ENCODE assay signal across 8 cellular contexts in the genomic region with DNA sequence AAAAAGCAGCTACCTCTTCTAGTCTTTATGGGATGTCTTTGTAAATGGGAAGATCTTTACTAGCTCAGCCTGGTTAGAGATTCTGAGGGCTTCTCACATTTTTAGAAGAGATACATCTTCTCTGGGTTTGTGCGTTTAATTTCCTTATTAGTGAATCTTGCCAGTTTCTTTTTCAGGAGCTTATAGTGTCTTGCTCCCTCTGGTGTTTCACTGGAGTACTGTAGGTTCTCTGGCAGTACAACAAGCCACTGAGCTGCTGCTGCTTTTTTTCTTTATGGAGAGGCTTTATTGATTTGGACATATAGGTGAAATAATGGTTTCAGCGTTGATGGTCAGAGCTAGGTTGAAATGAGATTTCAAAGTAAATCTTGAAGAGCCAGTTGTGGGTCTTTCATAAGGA.
DNase-seq lines count a peak whose midpoint lies in the region; ATAC-seq, FAIRE-seq and TF ChIP-seq lines count a peak whose summit lies in the region.

No MANE protein-coding gene starts in this region.

- no peak overlapping the region for H3K14ac ChIP-seq in H1 (ENCODE audit: insufficient read length)

- peak; percentile 91 for FAIRE-seq in H1 (lab: Jason Lieb, UNC)

- H3K27ac ChIP-seq in DOHH2 (ENCODE audit: low read depth, low read length) (no peak overlapping the region), HCT116 (ENCODE audit: low read depth, low read length) (no peak overlapping the region), H1 (ENCODE audit: low read depth, low read length) (no peak overlapping the region)

- no peak overlapping the region for H3K56ac ChIP-seq in H1 (replicated peaks; ENCODE audit: insufficient read length, low read depth, low read length)

- no peaks in the 10 kb centered on the region for H3K79me1 ChIP-seq in H1 (ENCODE audit: low read depth, low read length)

- no peak for TF ChIP-seq EP300 in H1 (IDR thresholded peaks at IDR 0.05; ENCODE audit: borderline replicate concordance in 1 of 2, low read depth in 2 of 2, low read length in 2 of 2)

- H2BK15ac ChIP-seq in H1 (ENCODE audit: low read length), result no peak overlapping the region

- H2AFZ ChIP-seq in HCT116 (ENCODE audit: low read depth, low read length, poor library complexity, severe bottlenecking), result no peak overlapping the region
- H2AFZ ChIP-seq in H1 (ENCODE audit: low read length), result no peak overlapping the region

- H3K9ac ChIP-seq in HCT116 (ENCODE audit: low read length) (no peak overlapping the region), H1 (replicated peaks in 1 of 4; ENCODE audit: extremely low read depth in 1 of 4, low read depth in 3 of 4, low read length in 3 of 4) (no peak overlapping the region)

- no peak overlapping the region for H2BK20ac ChIP-seq in H1 (ENCODE audit: low read length)

- H3K4me3 ChIP-seq in DOHH2 (ENCODE audit: low read length), result no peak overlapping the region
- H3K4me3 ChIP-seq in HCT116 (replicated peaks in 1 of 2; ENCODE audit: low read depth in 1 of 2, low read length in 2 of 2), result no peak overlapping the region
- no peak overlapping the region for H3K4me3 ChIP-seq in H1 (ENCODE audit: extremely low read depth in 1 of 4, insufficient read depth in 2 of 4, low read depth in 3 of 4, low read length in 4 of 4)

- H4K91ac ChIP-seq in H1 (replicated peaks; ENCODE audit: insufficient read length, low read length), result no peak overlapping the region

- no peaks in the 10 kb centered on the region for H3F3A ChIP-seq in DOHH2 (ENCODE audit: control insufficient read depth, insufficient read depth)

- intact Hi-C loops in HCT116 (cut with micrococcal nuclease), result loop anchor here (1.0 kb wide), 1 partner anchor 557 kb away; no protein-coding TSS in a partner anchor

- H3K36me3 ChIP-seq in DOHH2 (ENCODE audit: control insufficient read depth, low read length), result no peaks in the 10 kb centered on the region
- no peaks in the 10 kb centered on the region for H3K36me3 ChIP-seq in HCT116 (ENCODE audit: control insufficient read depth in 1 of 2, insufficient read depth in 2 of 2, low read length in 2 of 2)
- H3K36me3 ChIP-seq in H1 (ENCODE audit: control insufficient read depth in 2 of 4, insufficient read depth in 4 of 4, low read length in 3 of 4), result peaks cover 0 to 5% (median 0%) of the 10 kb centered on the region in 4 experiments; a peak in 1 of 8 replicates

- no peak overlapping the region for H4K8ac ChIP-seq in H1 (ENCODE audit: extremely low read depth, insufficient read depth, low read length)

- no peaks in the 10 kb centered on the region for H4K20me1 ChIP-seq in DOHH2 (ENCODE audit: control insufficient read depth, insufficient read depth, low read depth, low read length)
- no peaks in the 10 kb centered on the region for H4K20me1 ChIP-seq in HCT116 (ENCODE audit: insufficient read depth)
- no peaks in the 10 kb centered on the region for H4K20me1 ChIP-seq in H1 (replicated peaks in 1 of 2; ENCODE audit: control insufficient read depth in 1 of 2, insufficient read depth in 2 of 2, low read length in 2 of 2)

- H2AK5ac ChIP-seq in H1 (ENCODE audit: low read depth, low read length), result no peak overlapping the region

- H3K9me2 ChIP-seq in DOHH2 (replicated peaks; ENCODE audit: control insufficient read depth, low read length) (no peaks in the 10 kb centered on the region), HCT116 (ENCODE audit: insufficient read depth) (no peaks in the 10 kb centered on the region)

- H2BK5ac ChIP-seq in H1 (ENCODE audit: low read depth, low read length), result no peak overlapping the region

- POLR2A ChIA-PET in HCT116 (lab: Charles Lee), result no interaction called here
- POLR2A ChIA-PET in H1 (lab: Charles Lee; ENCODE audit: partially characterized antibody), result no interaction called here

- 54% methylated on average over 2 of the region's 2 CpGs; no CpG with 5 or more reads in 1 of the 2 experiments for WGBS in H1 (ENCODE audit: extremely low coverage in 1 of 2, insufficient coverage in 1 of 2, insufficient read length in 1 of 2, insufficient replicate concordance in 2 of 2, low coverage in 1 of 2, low lambda C conversion rate in 2 of 2, missing lambda C conversion rate in 1 of 2), 2 experiments

- no peak overlapping the region for H3K18ac ChIP-seq in H1 (ENCODE audit: extremely low read depth, low read length)

- H3K23ac ChIP-seq in H1 (ENCODE audit: insufficient read length), result no peak overlapping the region

- TF ChIP-seq RAD21 in HCT116 (IDR thresholded peaks at IDR 0.05; ENCODE audit: low read depth) (peak; percentile 45), H1 (IDR thresholded peaks at IDR 0.05 in 1 of 2, conservative IDR thresholded peaks at IDR 0.05 in 1 of 2; ENCODE audit: low read depth in 2 of 2, low read length in 2 of 2) (peak; percentile 57 to 60)

- RAD21 ChIA-PET in HCT116 (lab: Charles Lee; ENCODE audit: low non-redundant PET in 1 of 2, low total read pairs in 2 of 2, uncharacterized antibody in 2 of 2, unreplicated experiment in 2 of 2), result no interaction called here

- H3K4me1 ChIP-seq in DOHH2 (ENCODE audit: control insufficient read depth, low read length) (no peaks in the 10 kb centered on the region), HCT116 (ENCODE audit: control insufficient read depth in 1 of 2, insufficient read depth in 2 of 2, low read length in 2 of 2) (no peaks in the 10 kb centered on the region), H1 (replicated peaks in 1 of 4; ENCODE audit: control insufficient read depth in 3 of 4, insufficient read depth in 4 of 4, low read length in 3 of 4) (no peaks in the 10 kb centered on the region)

- H3K27me3 ChIP-seq in DOHH2 (ENCODE audit: control insufficient read depth, low read length) (no peaks in the 10 kb centered on the region), HCT116 (ENCODE audit: insufficient read depth, low read length) (no peaks in the 10 kb centered on the region), H1 (replicated peaks in 1 of 4; ENCODE audit: control insufficient read depth in 3 of 4, extremely low read depth in 1 of 4, insufficient read depth in 3 of 4, low read length in 3 of 4) (no peaks in the 10 kb centered on the region)

- BruUV-seq in HCT116 (replicated peaks; lab: Mats Ljungman, UMichigan), result no TSS peak

- H2BK120ac ChIP-seq in H1 (replicated peaks; ENCODE audit: low read depth, low read length), result no peak overlapping the region

- H3K79me2 ChIP-seq in DOHH2 (ENCODE audit: control insufficient read depth, low read length) (no peaks in the 10 kb centered on the region), HCT116 (ENCODE audit: insufficient read depth, low read length) (no peaks in the 10 kb centered on the region), H1 (ENCODE audit: control insufficient read depth in 1 of 2, insufficient read depth in 2 of 2, low read length in 2 of 2) (no peaks in the 10 kb centered on the region)

- TF ChIP-seq POLR2A in HCT116 (IDR thresholded peaks at IDR 0.05; ENCODE audit: borderline replicate concordance, extremely low read depth, insufficient read depth, insufficient read length) (no peak), H1 (IDR thresholded peaks at IDR 0.05; ENCODE audit: control extremely low read depth in 1 of 2, low read depth in 2 of 2, low read length in 2 of 2) (no peak)

- no peaks in the 10 kb centered on the region for H3K23me2 ChIP-seq in H1 (ENCODE audit: low read depth, low read length)

- no peak for ATAC-seq in HCT116

- TF ChIP-seq CTCF in DOHH2 (IDR thresholded peaks at IDR 0.05; ENCODE audit: low read depth, low read length, poor library complexity, severe bottlenecking), result peak; percentile 56
- peak; percentile 24 to 52 (median 49); a peak in 4 of 6 replicates for TF ChIP-seq CTCF in HCT116 (IDR thresholded peaks at IDR 0.05 in 2 of 3, conservative IDR thresholded peaks at IDR 0.05 in 1 of 3; ENCODE audit: borderline replicate concordance in 1 of 3, insufficient read depth in 1 of 3, low read depth in 2 of 3, low read length in 2 of 3)
- peak in 2 of 3 experiments; percentile 29 to 37; a peak in 2 of 4 replicates for TF ChIP-seq CTCF in H1 (IDR thresholded peaks at IDR 0.05; ENCODE audit: control extremely low read depth in 1 of 3, insufficient read depth in 1 of 3, low read depth in 1 of 3, low read length in 3 of 3)

- CTCF ChIA-PET in HCT116 (lab: Charles Lee) (interaction anchor here (1.9 kb wide), 1 partner anchor 1521 kb away, joined by 7 read pairs; no protein-coding TSS in a partner anchor), H1 (lab: Charles Lee; ENCODE audit: partially characterized antibody) (interaction anchor here (0.6 to 1.9 kb wide), 9 partner anchors 9 to 551 kb away, joined by 3 to 10 read pairs (median 3); no protein-coding TSS in a partner anchor)

- no peak overlapping the region for H3K4me2 ChIP-seq in DOHH2 (ENCODE audit: low read length)
- H3K4me2 ChIP-seq in HCT116 (ENCODE audit: low read length), result no peak overlapping the region
- no peak overlapping the region for H3K4me2 ChIP-seq in H1 (ENCODE audit: insufficient read depth in 1 of 2, low read depth in 2 of 2, low read length in 2 of 2)

- H3K4ac ChIP-seq in H1 (replicated peaks; ENCODE audit: insufficient read length, low read depth, low read length), result no peak overlapping the region

- H2BK12ac ChIP-seq in H1 (ENCODE audit: low read depth, low read length), result no peak overlapping the region

- H3K9me3 ChIP-seq in DOHH2 (ENCODE audit: control insufficient read depth, insufficient read depth, low read length) (no peaks in the 10 kb centered on the region), HCT116 (ENCODE audit: control insufficient read depth in 1 of 2, insufficient read depth in 1 of 2, low read depth in 1 of 2, low read length in 2 of 2) (no peaks in the 10 kb centered on the region), H1 (ENCODE audit: insufficient read depth in 2 of 2, low read depth in 1 of 2, low read length in 1 of 2) (peaks cover 0 to 10% of the 10 kb centered on the region in 2 experiments; a peak in 2 of 4 replicates)

- DNase-seq in 8988T (peak; percentile 19), HCT116 (ENCODE audit: low read depth, low spot score) (peak; percentile 6), NCI-H69 (lab: John Stamatoyannopoulos, UW) (peak; percentile 1), H1 (ENCODE audit: low read depth in 1 of 2, low spot score in 2 of 2) (no peak), renal cortical epithelial cell (ENCODE audit: low read depth) (peak; percentile 7), NCI-H2029 (lab: John Stamatoyannopoulos, UW) (no peak), kidney glomerular epithelial cell (lab: John Stamatoyannopoulos, UW) (no peak)

- H4K5ac ChIP-seq in H1 (ENCODE audit: insufficient read length, low read depth, low read length), result no peak overlapping the region

TF ChIP-seq in HCT116, 20 proteins besides CTCF, POLR2A, EP300 and RAD21:
- TF ChIP-seq SIN3A (IDR thresholded peaks at IDR 0.05; ENCODE audit: low read depth), result no peak
- TF ChIP-seq EGR1 (IDR thresholded peaks at IDR 0.05; ENCODE audit: low read depth), result no peak
- TF ChIP-seq CBX3 (IDR thresholded peaks at IDR 0.05; ENCODE audit: low read depth), result no peak

TF ChIP-seq in H1, 55 proteins besides CTCF, POLR2A, EP300 and RAD21 (continues in another document):
- TF ChIP-seq PHF8 (conservative IDR thresholded peaks at IDR 0.05; ENCODE audit: low read depth, low read length), result no peak
- no peak for TF ChIP-seq HDAC2 (IDR thresholded peaks at IDR 0.05; ENCODE audit: borderline replicate concordance in 1 of 2, low read depth in 2 of 2, low read length in 2 of 2)
- TF ChIP-seq JUN (IDR thresholded peaks at IDR 0.05; ENCODE audit: low read depth, low read length), result no peak
- TF ChIP-seq CHD1 (IDR thresholded peaks at IDR 0.05; ENCODE audit: low read depth, low read length), result no peak

Comparison
In these comparisons a context has a peak if more than half of its experiments do, and no peak if none do; other contexts are left out.
1. DNase-seq: peak in 8988T (single experiment), HCT116 (single experiment), NCI-H69 (single experiment) and renal cortical epithelial cell (single experiment); none in H1 (0 of 2), NCI-H2029 (single experiment) and kidney glomerular epithelial cell (single experiment).
2. Peak in every context shown above with its lines, with median percentiles within 50 percentile points of each other: CTCF ChIP-seq.